14 cellular contexts compared by ENCODE assay signal in genomic region chr1:2969011-2969869, GRCh38. TPM values are rescaled to one million over a fixed set of nuclear protein-coding genes. Genes with fewer than 3 reads are reported as not detected.
DNase-seq lines count a peak whose midpoint lies in the region; ATAC-seq, FAIRE-seq and TF ChIP-seq lines count a peak whose summit lies in the region.
"Had no signal": no experiment of that assay in that cellular context is flagged by ENCODE, and none has a peak within 500 bp of the region (broad histone marks: within the 10 kb centered on the region; RNA-seq: fewer than 3 reads in every experiment).

No MANE protein-coding gene starts in this region.

- no peak for FAIRE-seq in HepG2 (lab: Jason Lieb, UNC)
- FAIRE-seq: A204.1 had no signal

- H3K9ac ChIP-seq in HepG2 (ENCODE audit: insufficient read depth, low read depth, low read length): no peak overlapping the region

- no peak for ATAC-seq in Right ventricle myocardium superior (ENCODE audit: poor library complexity)
- peak; percentile 11; the same call in 2 of the 3 replicates for ATAC-seq in HepG2

- H3K36me3 ChIP-seq in right atrium auricular region (no peaks in the 10 kb centered on the region), HepG2 (replicated peaks in 1 of 2; ENCODE audit: control insufficient read depth in 1 of 2, insufficient read depth in 2 of 2, low read length in 2 of 2) (no peaks in the 10 kb centered on the region)

- H4K20me1 ChIP-seq in HepG2 (ENCODE audit: insufficient read depth, low read length): no peaks in the 10 kb centered on the region

- H3K79me2 ChIP-seq in HepG2 (ENCODE audit: insufficient read depth, low read length): no peaks in the 10 kb centered on the region

- no peak for TF ChIP-seq EP300 in HepG2 (IDR thresholded peaks at IDR 0.05; ENCODE audit: low read depth in 2 of 2, low read length in 2 of 2)
- no peak for TF ChIP-seq EP300 in HepG2 (CRISPR knock-in tag; IDR thresholded peaks at IDR 0.05; ENCODE audit: borderline replicate concordance)

- TF ChIP-seq POLR2A in HepG2 (IDR thresholded peaks at IDR 0.05; ENCODE audit: insufficient read depth in 1 of 2, low read depth in 2 of 2, low read length in 2 of 2): no peak

- CTCF ChIA-PET in HepG2 (lab: Yijun Ruan, JAX; ENCODE audit: low intra/inter-chr PET ratio, low total read pairs): no interaction called here

- no peaks in the 10 kb centered on the region for H3K27me3 ChIP-seq in right atrium auricular region
- H3K27me3 ChIP-seq in HepG2 (ENCODE audit: control insufficient read depth in 1 of 2, insufficient read depth in 2 of 2, low read length in 2 of 2): peaks cover 13 to 55% of the 10 kb centered on the region in 2 experiments

- no peak overlapping the region for H3K27ac ChIP-seq in right atrium auricular region
- H3K27ac ChIP-seq in HepG2 (ENCODE audit: extremely low read length, insufficient read depth, low read length): no peak overlapping the region

- DNase-seq in Right ventricle myocardium superior (peak; percentile 22), right atrium auricular region (ENCODE audit: low spot score) (no peak), HepG2 (ENCODE audit: low spot score) (no peak), posterior vena cava (ENCODE audit: low spot score) (peak; percentile 61), COR-L47 (lab: John Stamatoyannopoulos, UW) (no peak), DMS 273 treated with DMSO at 0.1 percent for 48 hours (lab: John Stamatoyannopoulos, UW) (no peak), GM20000 (ENCODE audit: low spot score) (no peak)
- no peak for DNase-seq in stimulated activated CD4-positive, alpha-beta T cell treated with anti-CD3 and anti-CD28 coated beads, Interleukin-4, amount 100 ng/mL, for 1 hour
- DNase-seq: HCEC 1CT, NCI-H1930, NCI-H2171 treated with DMSO at 0.1 percent for 48 hours, NCI-H510A treated with DMSO at 0.1 percent for 48 hours had no signal

- H3K9me3 ChIP-seq in right atrium auricular region: no peaks in the 10 kb centered on the region
- no peaks in the 10 kb centered on the region for H3K9me3 ChIP-seq in HepG2 (ENCODE audit: low read length)

- H3K4me2 ChIP-seq in HepG2 (ENCODE audit: low read depth, low read length): peak overlapping the region; percentile 61

- TF ChIP-seq RAD21 in HepG2 (CRISPR knock-in tag; IDR thresholded peaks at IDR 0.05): no peak

- no peak overlapping the region for H2AFZ ChIP-seq in HepG2 (ENCODE audit: low read length)

- H3K4me3 ChIP-seq in right atrium auricular region: no peak overlapping the region
- H3K4me3 ChIP-seq in HepG2 (replicated peaks in 1 of 3; ENCODE audit: insufficient read depth in 1 of 3, low read depth in 2 of 3, low read length in 3 of 3): 0 out of 6 replicates have a peak overlapping the region, but pooled peaks of 1 of the 3 experiments have one; percentile 33

- POLR2A ChIA-PET in HepG2 (lab: Yijun Ruan, JAX): no interaction called here

- intact Hi-C loops in Right ventricle myocardium superior (cut with DNase I) (no loop called here), HepG2 (cut with micrococcal nuclease; ENCODE audit: unreplicated experiment) (no loop called here), posterior vena cava (cut with DNase I) (no loop called here)

- TF ChIP-seq CTCF in right atrium auricular region (IDR thresholded peaks at IDR 0.05): no peak
- TF ChIP-seq CTCF in HepG2 (CRISPR knock-in tag; IDR thresholded peaks at IDR 0.05): no peak
- no peak for TF ChIP-seq CTCF in GM20000 (IDR thresholded peaks at IDR 0.05; ENCODE audit: extremely low read depth, missing control alignments)

- in situ Hi-C loops in HepG2 (cut with HindIII; ENCODE audit: extremely low pct_ligation_motif_present, low pct_unique_long_range_greater_than_20kb): no loop called here

- no peaks in the 10 kb centered on the region for H3K4me1 ChIP-seq in right atrium auricular region
- H3K4me1 ChIP-seq in HepG2 (ENCODE audit: insufficient read depth, low read length): peaks cover 23% of the 10 kb centered on the region

- 62% methylated on average over 8 of the region's 17 CpGs for WGBS in HepG2 (ENCODE audit: low lambda C conversion rate)

- BruUV-seq in HepG2 (replicated peaks; lab: Mats Ljungman, UMichigan): no TSS peak

TF ChIP-seq in HepG2, 621 proteins besides CTCF, POLR2A, EP300 and RAD21:
- no peak for TF ChIP-seq ZNF773 (CRISPR knock-in tag; IDR thresholded peaks at IDR 0.05; ENCODE audit: borderline replicate concordance)
- TF ChIP-seq ZNF766 (CRISPR knock-in tag; IDR thresholded peaks at IDR 0.05; ENCODE audit: borderline replicate concordance): no peak
- no peak for TF ChIP-seq SMARCE1 (IDR thresholded peaks at IDR 0.05; ENCODE audit: borderline replicate concordance)
- TF ChIP-seq AGO1 (IDR thresholded peaks at IDR 0.05; ENCODE audit: low read depth, low read length, poor library complexity, severe bottlenecking): no peak
- TF ChIP-seq, protein P1, sequence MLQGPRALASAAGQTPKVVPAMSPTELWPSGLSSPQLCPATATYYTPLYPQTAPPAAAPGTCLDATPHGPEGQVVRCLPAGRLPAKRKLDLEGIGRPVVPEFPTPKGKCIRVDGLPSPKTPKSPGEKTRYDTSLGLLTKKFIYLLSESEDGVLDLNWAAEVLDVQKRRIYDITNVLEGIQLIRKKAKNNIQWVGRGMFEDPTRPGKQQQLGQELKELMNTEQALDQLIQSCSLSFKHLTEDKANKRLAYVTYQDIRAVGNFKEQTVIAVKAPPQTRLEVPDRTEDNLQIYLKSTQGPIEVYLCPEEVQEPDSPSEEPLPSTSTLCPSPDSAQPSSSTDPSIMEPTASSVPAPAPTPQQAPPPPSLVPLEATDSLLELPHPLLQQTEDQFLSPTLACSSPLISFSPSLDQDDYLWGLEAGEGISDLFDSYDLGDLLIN (CRISPR knock-in tag; IDR thresholded peaks at IDR 0.05; ENCODE audit: borderline replicate concordance): no peak
- TF ChIP-seq ZNF350 (CRISPR knock-in tag; IDR thresholded peaks at IDR 0.05; ENCODE audit: borderline replicate concordance, low read depth): no peak
- TF ChIP-seq ZMAT3 (CRISPR knock-in tag; conservative IDR thresholded peaks at IDR 0.05): no peak
TF ChIP-seq in HepG2: peak in this region for 0.

RNA-seq across cellular contexts. Expression of gene ACTRT2, which starts 52.0 kb away (rescaled TPM):
- not detected for total RNA-seq in Right ventricle myocardium superior
- not detected for total RNA-seq in right atrium auricular region
- total RNA-seq in HepG2 (2016; rRNA removed; fragmentation: Illumina TruSeq; extraction: Trizol): not detected in 2 replicates
- not detected in 2 replicates for total RNA-seq in HepG2 (2016; cell fraction: cytosol; rRNA removed; fragmentation: Illumina TruSeq; extraction: Trizol; ENCODE audit: low read depth)
- total RNA-seq in HepG2 (2016; cell fraction: insoluble cytoplasmic fraction; rRNA removed; fragmentation: Illumina TruSeq; extraction: Trizol): not detected in 2 replicates
- total RNA-seq in HepG2 (2016; cell fraction: membrane; rRNA removed; fragmentation: Illumina TruSeq; extraction: Trizol): not detected in 2 replicates
- not detected in 2 replicates for total RNA-seq in HepG2 (2016; cell fraction: nucleus; rRNA removed; fragmentation: Illumina TruSeq; extraction: Trizol)
- not detected in 2 replicates for polyA plus RNA-seq in HepG2 (2011; rRNA removed)
- not detected in 2 replicates for polyA plus RNA-seq in HepG2 (2011; cell fraction: cytosol; rRNA removed)
- not detected in 2 replicates for polyA plus RNA-seq in HepG2 (2011; cell fraction: nucleus; rRNA removed)
- polyA plus RNA-seq in HepG2 (2012): not detected in 2 replicates
- polyA plus RNA-seq in HepG2 (2016; cell fraction: cytosol; fragmentation: Illumina TruSeq; extraction: Trizol; ENCODE audit: low read depth): not detected in 2 replicates
- not detected in 2 replicates for polyA plus RNA-seq in HepG2 (2016; cell fraction: insoluble cytoplasmic fraction; fragmentation: Illumina TruSeq; extraction: Trizol; ENCODE audit: low read depth)
- not detected in 2 replicates for polyA plus RNA-seq in HepG2 (2016; cell fraction: membrane; fragmentation: Illumina TruSeq; extraction: Trizol; ENCODE audit: low read depth)
- not detected in 2 replicates for polyA plus RNA-seq in HepG2 (2016; cell fraction: nucleus; fragmentation: Illumina TruSeq; extraction: Trizol; ENCODE audit: insufficient read depth, low read depth)
- polyA minus RNA-seq in HepG2 (2011; rRNA and poly(A)+ RNA removed; ENCODE audit: low replicate concordance): not detected in 2 replicates
- polyA minus RNA-seq in HepG2 (2011; cell fraction: cytosol; rRNA and poly(A)+ RNA removed): not detected in 2 replicates
- not detected in 2 replicates for polyA minus RNA-seq in HepG2 (2011; cell fraction: nucleus; rRNA and poly(A)+ RNA removed)
- not detected for total RNA-seq in posterior vena cava
- polyA plus RNA-seq: IgD-negative memory B cell had no signal

Comparison
In these comparisons a context has a peak if more than half of its experiments do, and no peak if none do; other contexts are left out.
1. DNase-seq: peak in Right ventricle myocardium superior (single experiment) and posterior vena cava (single experiment); none in right atrium auricular region (single experiment), HepG2 (single experiment), stimulated activated CD4-positive, alpha-beta T cell treated with anti-CD3 and anti-CD28 coated beads, Interleukin-4, amount 100 ng/mL, for 1 hour (single experiment), COR-L47 (single experiment), DMS 273 treated with DMSO at 0.1 percent for 48 hours (single experiment) and GM20000 (single experiment).